1 cellular context compared by ENCODE assay signal in the genomic region with DNA sequence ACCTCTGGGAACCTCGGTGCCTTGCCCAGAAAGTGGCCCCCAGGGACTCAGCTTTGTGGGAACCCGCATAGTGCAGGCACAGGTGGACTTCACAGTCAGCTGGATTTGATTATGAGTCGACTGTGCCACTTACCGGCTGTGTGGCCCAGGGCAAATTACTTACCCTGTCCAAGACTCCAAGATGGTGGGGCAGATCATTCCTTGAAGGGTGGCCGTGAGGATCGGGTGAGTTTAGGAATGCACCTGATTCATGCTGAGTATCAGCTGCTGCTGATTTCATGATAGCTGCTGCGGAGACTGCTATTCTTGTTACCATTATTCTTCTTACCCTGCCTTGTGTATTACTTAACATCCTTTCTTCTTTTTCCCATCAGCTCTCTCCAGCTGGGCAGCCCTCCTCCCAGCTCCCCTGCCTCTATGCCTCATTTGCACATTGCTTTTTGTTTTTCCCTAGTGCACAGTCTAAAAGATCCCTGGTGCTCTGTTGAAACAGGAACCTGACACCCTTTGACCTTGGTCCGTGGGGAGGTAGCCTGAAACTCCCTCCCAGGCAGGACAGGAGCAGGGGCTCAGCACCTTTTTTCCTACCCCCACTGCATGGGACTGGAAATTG.
TF ChIP-seq lines count a peak whose summit lies in the region.

No MANE protein-coding gene starts in this region.

TF ChIP-seq in GM23338, 12 proteins besides CTCF, POLR2A, EP300 and RAD21 (continued from another document):
- no peak for TF ChIP-seq ZNF114 (CRISPR knock-in tag; IDR thresholded peaks at IDR 0.05)
- TF ChIP-seq POLR2AphosphoS5 (IDR thresholded peaks at IDR 0.05; ENCODE audit: low read depth): no peak
- no peak for TF ChIP-seq JUNB (IDR thresholded peaks at IDR 0.05; ENCODE audit: unreplicated experiment)
- no peak for TF ChIP-seq CREB1 (CRISPR knock-in tag; IDR thresholded peaks at IDR 0.05; ENCODE audit: low read depth)
- TF ChIP-seq, protein P1, sequence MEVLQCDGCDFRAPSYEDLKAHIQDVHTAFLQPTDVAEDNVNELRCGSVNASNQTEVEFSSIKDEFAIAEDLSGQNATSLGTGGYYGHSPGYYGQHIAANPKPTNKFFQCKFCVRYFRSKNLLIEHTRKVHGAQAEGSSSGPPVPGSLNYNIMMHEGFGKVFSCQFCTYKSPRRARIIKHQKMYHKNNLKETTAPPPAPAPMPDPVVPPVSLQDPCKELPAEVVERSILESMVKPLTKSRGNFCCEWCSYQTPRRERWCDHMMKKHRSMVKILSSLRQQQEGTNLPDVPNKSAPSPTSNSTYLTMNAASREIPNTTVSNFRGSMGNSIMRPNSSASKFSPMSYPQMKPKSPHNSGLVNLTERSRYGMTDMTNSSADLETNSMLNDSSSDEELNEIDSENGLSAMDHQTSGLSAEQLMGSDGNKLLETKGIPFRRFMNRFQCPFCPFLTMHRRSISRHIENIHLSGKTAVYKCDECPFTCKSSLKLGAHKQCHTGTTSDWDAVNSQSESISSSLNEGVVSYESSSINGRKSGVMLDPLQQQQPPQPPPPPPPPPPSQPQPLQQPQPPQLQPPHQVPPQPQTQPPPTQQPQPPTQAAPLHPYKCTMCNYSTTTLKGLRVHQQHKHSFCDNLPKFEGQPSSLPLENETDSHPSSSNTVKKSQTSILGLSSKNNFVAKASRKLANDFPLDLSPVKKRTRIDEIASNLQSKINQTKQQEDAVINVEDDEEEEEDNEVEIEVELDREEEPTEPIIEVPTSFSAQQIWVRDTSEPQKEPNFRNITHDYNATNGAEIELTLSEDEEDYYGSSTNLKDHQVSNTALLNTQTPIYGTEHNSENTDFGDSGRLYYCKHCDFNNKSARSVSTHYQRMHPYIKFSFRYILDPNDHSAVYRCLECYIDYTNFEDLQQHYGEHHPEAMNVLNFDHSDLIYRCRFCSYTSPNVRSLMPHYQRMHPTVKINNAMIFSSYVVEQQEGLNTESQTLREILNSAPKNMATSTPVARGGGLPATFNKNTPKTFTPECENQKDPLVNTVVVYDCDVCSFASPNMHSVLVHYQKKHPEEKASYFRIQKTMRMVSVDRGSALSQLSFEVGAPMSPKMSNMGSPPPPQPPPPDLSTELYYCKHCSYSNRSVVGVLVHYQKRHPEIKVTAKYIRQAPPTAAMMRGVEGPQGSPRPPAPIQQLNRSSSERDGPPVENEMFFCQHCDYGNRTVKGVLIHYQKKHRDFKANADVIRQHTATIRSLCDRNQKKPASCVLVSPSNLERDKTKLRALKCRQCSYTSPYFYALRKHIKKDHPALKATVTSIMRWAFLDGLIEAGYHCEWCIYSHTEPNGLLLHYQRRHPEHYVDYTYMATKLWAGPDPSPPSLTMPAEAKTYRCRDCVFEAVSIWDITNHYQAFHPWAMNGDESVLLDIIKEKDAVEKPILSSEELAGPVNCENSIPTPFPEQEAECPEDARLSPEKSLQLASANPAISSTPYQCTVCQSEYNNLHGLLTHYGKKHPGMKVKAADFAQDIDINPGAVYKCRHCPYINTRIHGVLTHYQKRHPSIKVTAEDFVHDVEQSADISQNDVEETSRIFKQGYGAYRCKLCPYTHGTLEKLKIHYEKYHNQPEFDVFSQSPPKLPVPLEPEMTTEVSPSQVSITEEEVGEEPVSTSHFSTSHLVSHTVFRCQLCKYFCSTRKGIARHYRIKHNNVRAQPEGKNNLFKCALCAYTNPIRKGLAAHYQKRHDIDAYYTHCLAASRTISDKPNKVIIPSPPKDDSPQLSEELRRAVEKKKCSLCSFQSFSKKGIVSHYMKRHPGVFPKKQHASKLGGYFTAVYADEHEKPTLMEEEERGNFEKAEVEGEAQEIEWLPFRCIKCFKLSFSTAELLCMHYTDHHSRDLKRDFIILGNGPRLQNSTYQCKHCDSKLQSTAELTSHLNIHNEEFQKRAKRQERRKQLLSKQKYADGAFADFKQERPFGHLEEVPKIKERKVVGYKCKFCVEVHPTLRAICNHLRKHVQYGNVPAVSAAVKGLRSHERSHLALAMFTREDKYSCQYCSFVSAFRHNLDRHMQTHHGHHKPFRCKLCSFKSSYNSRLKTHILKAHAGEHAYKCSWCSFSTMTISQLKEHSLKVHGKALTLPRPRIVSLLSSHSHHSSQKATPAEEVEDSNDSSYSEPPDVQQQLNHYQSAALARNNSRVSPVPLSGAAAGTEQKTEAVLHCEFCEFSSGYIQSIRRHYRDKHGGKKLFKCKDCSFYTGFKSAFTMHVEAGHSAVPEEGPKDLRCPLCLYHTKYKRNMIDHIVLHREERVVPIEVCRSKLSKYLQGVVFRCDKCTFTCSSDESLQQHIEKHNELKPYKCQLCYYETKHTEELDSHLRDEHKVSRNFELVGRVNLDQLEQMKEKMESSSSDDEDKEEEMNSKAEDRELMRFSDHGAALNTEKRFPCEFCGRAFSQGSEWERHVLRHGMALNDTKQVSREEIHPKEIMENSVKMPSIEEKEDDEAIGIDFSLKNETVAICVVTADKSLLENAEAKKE (CRISPR knock-in tag; IDR thresholded peaks at IDR 0.05): no peak
- no peak for TF ChIP-seq NANOG (IDR thresholded peaks at IDR 0.05; ENCODE audit: borderline replicate concordance)
- TF ChIP-seq ZNF331 (CRISPR knock-in tag; IDR thresholded peaks at IDR 0.05; ENCODE audit: low read depth): no peak
